In the genomic region with DNA sequence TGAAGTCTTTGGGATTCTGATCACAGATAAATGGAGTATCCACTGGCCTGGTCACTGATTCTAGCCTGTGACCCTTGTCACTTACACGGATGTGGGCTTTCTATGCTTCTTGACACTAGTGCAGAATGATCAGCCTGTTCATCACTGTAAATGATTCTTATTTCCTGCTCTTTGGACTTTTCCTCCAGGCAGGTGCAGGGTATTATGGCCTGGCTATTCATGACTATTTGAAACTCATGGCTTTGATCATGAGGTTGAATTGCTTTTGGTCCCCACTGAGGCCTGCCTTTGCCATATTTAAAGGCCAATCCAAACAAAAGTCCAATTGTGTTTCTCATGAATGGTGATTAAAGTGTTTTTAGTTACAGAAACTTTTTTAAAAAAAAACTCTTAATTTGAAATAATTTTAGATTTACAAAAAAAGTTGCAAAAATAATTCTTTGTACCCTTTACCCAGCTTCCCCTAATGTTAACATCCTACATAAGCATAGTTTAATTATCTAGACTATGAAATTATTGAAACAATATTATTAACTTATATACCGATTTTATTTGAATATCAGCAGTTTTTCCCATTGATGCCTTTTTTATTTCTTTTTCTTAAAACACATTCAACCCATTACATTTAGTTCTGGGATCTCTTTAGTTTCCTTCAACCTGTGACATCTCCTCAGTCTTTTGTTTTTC, we compare ENCODE assay signal across 17 cellular contexts.
A peak's percentile ranks its signal among the peaks of the same experiment; 100 is the strongest.
DNase-seq lines count a peak whose midpoint lies in the region; ATAC-seq and TF ChIP-seq lines count a peak whose summit lies in the region.
"Had no signal": no experiment of that assay in that cellular context is flagged by ENCODE, and none has a peak within 500 bp of the region (broad histone marks: within the 10 kb centered on the region; RNA-seq: fewer than 3 reads in every experiment).

No MANE protein-coding gene starts in this region.

- H3K4me1 ChIP-seq in IMR-90 (ENCODE audit: control insufficient read depth, insufficient read depth, low read length) (no peaks in the 10 kb centered on the region), mucosa of descending colon (ENCODE audit: low read depth) (no peaks in the 10 kb centered on the region)
- H3K4me1 ChIP-seq: SJSA1 had no signal

- H4K8ac ChIP-seq in IMR-90 (ENCODE audit: low read depth in 2 of 2, low read length in 2 of 2), result no peak overlapping the region

- H3K9me3 ChIP-seq in IMR-90 (ENCODE audit: control insufficient read depth, insufficient read depth, low read length) (no peaks in the 10 kb centered on the region), mucosa of descending colon (no peaks in the 10 kb centered on the region)
- H3K9me3 ChIP-seq: SJSA1 had no signal

- H4K91ac ChIP-seq in IMR-90 (ENCODE audit: insufficient read depth, low read depth, low read length), result no peak overlapping the region

- H3K4me3 ChIP-seq in IMR-90 (ENCODE audit: insufficient read depth, low read depth, low read length) (no peak overlapping the region), mucosa of descending colon (no peak overlapping the region)
- H3K4me3 ChIP-seq: SJSA1 had no signal

- in situ Hi-C loops in IMR-90 (cut with MboI; ENCODE audit: low sequenced_read_pairs), result no loop called here

- peaks cover 13% of the 10 kb centered on the region; the same call in 1 of the 2 replicates for H3K9me1 ChIP-seq in IMR-90 (ENCODE audit: insufficient read depth, low read length)

- WGBS in IMR-90 (ENCODE audit: extremely low coverage in 2 of 2, insufficient read length in 1 of 2), 2 experiments, result no CpG with 5 or more reads among the region's 2 CpGs

- H3K56ac ChIP-seq in IMR-90 (ENCODE audit: extremely low read depth, insufficient read depth, low read length), result no peak overlapping the region

- BruUV-seq in IMR-90 (replicated peaks; lab: Mats Ljungman, UMichigan), result no TSS peak

- no peak overlapping the region for H3K4me3 Mint-ChIP-seq in activated T-cell treated with anti-CD3 and anti-CD28 coated beads, Interleukin-2, amount 50 U/mL, for 24 hours
- H3K4me3 Mint-ChIP-seq: IgD-negative memory B cell had no signal

- H2AK5ac ChIP-seq in IMR-90 (ENCODE audit: low read depth, low read length), result no peak overlapping the region; the same call in 1 of the 2 replicates

- TF ChIP-seq RAD21 in IMR-90 (IDR thresholded peaks at IDR 0.05; ENCODE audit: low read length), result no peak

- peaks cover 47% of the 10 kb centered on the region for H3K36me3 Mint-ChIP-seq in activated T-cell treated with anti-CD3 and anti-CD28 coated beads, Interleukin-2, amount 50 U/mL, for 24 hours (ENCODE audit: low read depth)

- no peak overlapping the region for H2BK20ac ChIP-seq in IMR-90 (ENCODE audit: low read depth, low read length)

- no peak overlapping the region for H2AK9ac ChIP-seq in IMR-90 (replicated peaks; ENCODE audit: low read depth, low read length, poor library complexity)

- intact Hi-C loops in IMR-90 (cut with micrococcal nuclease) (no loop called here), mucosa of descending colon (cut with DNase I, micrococcal nuclease) (no loop called here)

- H3K27me3 Mint-ChIP-seq in activated T-cell treated with anti-CD3 and anti-CD28 coated beads, Interleukin-2, amount 50 U/mL, for 24 hours, result no peaks in the 10 kb centered on the region
- H3K27me3 Mint-ChIP-seq: IgD-negative memory B cell had no signal

- H3K9ac ChIP-seq in IMR-90 (ENCODE audit: low read depth, low read length), result no peak overlapping the region

- H3K4ac ChIP-seq in IMR-90 (ENCODE audit: low read depth, low read length), result no peak overlapping the region

- no peak overlapping the region for H2BK5ac ChIP-seq in IMR-90 (ENCODE audit: low read depth, low read length, poor library complexity, severe bottlenecking)

- CTCF ChIA-PET in IMR-90 (lab: Yijun Ruan, JAX), result no interaction called here

- no peaks in the 10 kb centered on the region for H3K9me3 Mint-ChIP-seq in activated T-cell treated with anti-CD3 and anti-CD28 coated beads, Interleukin-2, amount 50 U/mL, for 24 hours
- H3K9me3 Mint-ChIP-seq: IgD-negative memory B cell had no signal

- no peak overlapping the region for H2BK120ac ChIP-seq in IMR-90 (ENCODE audit: low read depth, low read length)

- no peak overlapping the region for H3K27ac ChIP-seq in IMR-90 (ENCODE audit: insufficient read depth, low read length)
- H3K27ac ChIP-seq: C4-2B, SJSA1 had no signal

- dilution Hi-C loops in IMR-90 (cut with HindIII; ENCODE audit: low sequenced_read_pairs, unreplicated experiment), result no loop called here

- H3K18ac ChIP-seq in IMR-90 (ENCODE audit: low read depth, low read length), result no peak overlapping the region

- peak overlapping the region; percentile 85 for H3K23ac ChIP-seq in IMR-90 (ENCODE audit: low read depth, low read length)

- no peak for TF ChIP-seq CTCF in IMR-90 (conservative IDR thresholded peaks at IDR 0.05; ENCODE audit: low read depth, low read length)
- no peak for TF ChIP-seq CTCF in mucosa of descending colon (IDR thresholded peaks at IDR 0.05)

- H2AFZ ChIP-seq in IMR-90 (replicated peaks; ENCODE audit: low read length, poor library complexity), result no peak overlapping the region

- DNase-seq in COLO829 (ENCODE audit: low spot score), result peak; percentile 10
- no peak for DNase-seq in IMR-90
- peak; percentile 4 for DNase-seq in dermis blood vessel endothelial cell
- no peak for DNase-seq in mucosa of descending colon
- DNase-seq in LoVo (ENCODE audit: low spot score), result no peak
- DNase-seq in activated T-cell treated with anti-CD3 and anti-CD28 coated beads, Interleukin-2, amount 50 U/mL, for 24 hours, result no peak
- DNase-seq in NCI-H2171 (lab: John Stamatoyannopoulos, UW), result no peak
- DNase-seq: COR-L47, EL, NCI-H2029, NCI-H2171 treated with DMSO at 0.1 percent for 48 hours, NCI-H510A, NCI-H82 had no signal

- no peaks in the 10 kb centered on the region for H3K27me3 ChIP-seq in IMR-90 (ENCODE audit: control insufficient read depth, insufficient read depth, low read length)
- H3K27me3 ChIP-seq: SJSA1 had no signal

- H4K5ac ChIP-seq in IMR-90 (ENCODE audit: low read depth, low read length), result no peak overlapping the region

- TF ChIP-seq POLR2A in IMR-90 (IDR thresholded peaks at IDR 0.05; ENCODE audit: low read depth, low read length), result no peak

- 0 out of 2 replicates have a peak overlapping the region, but pooled peaks have one; percentile 23 for H3K14ac ChIP-seq in IMR-90 (replicated peaks; ENCODE audit: low read depth, low read length)

- H2BK15ac ChIP-seq in IMR-90 (ENCODE audit: low read depth, low read length), result no peak overlapping the region

- H3K27ac Mint-ChIP-seq in activated T-cell treated with anti-CD3 and anti-CD28 coated beads, Interleukin-2, amount 50 U/mL, for 24 hours, result no peak overlapping the region
- H3K27ac Mint-ChIP-seq: IgD-negative memory B cell had no signal

- ATAC-seq in IMR-90 (ENCODE audit: low read depth) (no peak), mucosa of descending colon (peak; percentile 82), esophagus mucosa (no peak)

- peaks cover 33 to 65% of the 10 kb centered on the region in 2 experiments for H3K79me1 ChIP-seq in IMR-90 (ENCODE audit: low read depth in 1 of 2, low read length in 2 of 2)

- H3K4me1 Mint-ChIP-seq in activated T-cell treated with anti-CD3 and anti-CD28 coated beads, Interleukin-2, amount 50 U/mL, for 24 hours (ENCODE audit: low read depth), result peaks cover 15% of the 10 kb centered on the region

- H4K20me1 ChIP-seq in IMR-90 (ENCODE audit: insufficient read depth, low read length), result peaks cover 7% of the 10 kb centered on the region; the same call in 1 of the 2 replicates

- POLR2A ChIA-PET in IMR-90 (lab: Charles Lee; ENCODE audit: unreplicated experiment), result no interaction called here

- H3K36me3 ChIP-seq in IMR-90 (ENCODE audit: control insufficient read depth, insufficient read depth, low read length) (peaks cover 5% of the 10 kb centered on the region; the same call in 1 of the 2 replicates), mucosa of descending colon (ENCODE audit: low read depth) (no peaks in the 10 kb centered on the region)

- H3K4me2 ChIP-seq in IMR-90 (ENCODE audit: low read depth, low read length), result no peak overlapping the region

TF ChIP-seq in IMR-90, 13 proteins besides CTCF, POLR2A, EP300 and RAD21:
- no peak for TF ChIP-seq FOS (IDR thresholded peaks at IDR 0.05; ENCODE audit: low read depth, low read length)
- TF ChIP-seq BHLHE40 (IDR thresholded peaks at IDR 0.05; ENCODE audit: low read depth, low read length), result no peak
- TF ChIP-seq MXI1 (IDR thresholded peaks at IDR 0.05; ENCODE audit: borderline replicate concordance, low read depth, low read length), result no peak
- no peak for TF ChIP-seq RFX5 (IDR thresholded peaks at IDR 0.05; ENCODE audit: low read depth, low read length)
- TF ChIP-seq CHD1 (IDR thresholded peaks at IDR 0.05; ENCODE audit: low read depth, low read length), result no peak
- TF ChIP-seq RCOR1 (IDR thresholded peaks at IDR 0.05; ENCODE audit: insufficient replicate concordance, low read length), result no peak
- TF ChIP-seq, protein P1, sequence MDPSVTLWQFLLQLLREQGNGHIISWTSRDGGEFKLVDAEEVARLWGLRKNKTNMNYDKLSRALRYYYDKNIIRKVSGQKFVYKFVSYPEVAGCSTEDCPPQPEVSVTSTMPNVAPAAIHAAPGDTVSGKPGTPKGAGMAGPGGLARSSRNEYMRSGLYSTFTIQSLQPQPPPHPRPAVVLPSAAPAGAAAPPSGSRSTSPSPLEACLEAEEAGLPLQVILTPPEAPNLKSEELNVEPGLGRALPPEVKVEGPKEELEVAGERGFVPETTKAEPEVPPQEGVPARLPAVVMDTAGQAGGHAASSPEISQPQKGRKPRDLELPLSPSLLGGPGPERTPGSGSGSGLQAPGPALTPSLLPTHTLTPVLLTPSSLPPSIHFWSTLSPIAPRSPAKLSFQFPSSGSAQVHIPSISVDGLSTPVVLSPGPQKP (IDR thresholded peaks at IDR 0.05; ENCODE audit: borderline replicate concordance, low read depth, low read length), result no peak
- TF ChIP-seq CEBPB (IDR thresholded peaks at IDR 0.05; ENCODE audit: low read depth, low read length), result no peak
- TF ChIP-seq, protein P2, sequence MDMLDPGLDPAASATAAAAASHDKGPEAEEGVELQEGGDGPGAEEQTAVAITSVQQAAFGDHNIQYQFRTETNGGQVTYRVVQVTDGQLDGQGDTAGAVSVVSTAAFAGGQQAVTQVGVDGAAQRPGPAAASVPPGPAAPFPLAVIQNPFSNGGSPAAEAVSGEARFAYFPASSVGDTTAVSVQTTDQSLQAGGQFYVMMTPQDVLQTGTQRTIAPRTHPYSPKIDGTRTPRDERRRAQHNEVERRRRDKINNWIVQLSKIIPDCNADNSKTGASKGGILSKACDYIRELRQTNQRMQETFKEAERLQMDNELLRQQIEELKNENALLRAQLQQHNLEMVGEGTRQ (IDR thresholded peaks at IDR 0.05; ENCODE audit: low read depth, low read length), result no peak
- TF ChIP-seq SMC3 (IDR thresholded peaks at IDR 0.05; ENCODE audit: low read depth, low read length), result no peak
- TF ChIP-seq MAZ (IDR thresholded peaks at IDR 0.05; ENCODE audit: borderline replicate concordance, low read depth, low read length), result no peak
- no peak for TF ChIP-seq NFE2L2 (IDR thresholded peaks at IDR 0.05; ENCODE audit: low read depth, low read length)
- no peak for TF ChIP-seq MAFK (IDR thresholded peaks at IDR 0.05; ENCODE audit: low read depth, low read length)

Comparison
In these comparisons a context has a peak if more than half of its experiments do, and no peak if none do; other contexts are left out.
1. DNase-seq: peak in COLO829 (single experiment) and dermis blood vessel endothelial cell (single experiment); none in IMR-90 (single experiment), mucosa of descending colon (0 of 3), LoVo (single experiment), activated T-cell treated with anti-CD3 and anti-CD28 coated beads, Interleukin-2, amount 50 U/mL, for 24 hours (single experiment) and NCI-H2171 (single experiment).